In genomic region chr9:114505187-114506081, GRCh38 we compare ENCODE assay signal across 1 cellular context.
TF ChIP-seq lines count a peak whose summit lies in the region.

TSS of gene WHRN (minus strand) at chr9:114505473. CDS start at chr9:114504801, 672 bp downstream.

TF ChIP-seq in GM23338, 12 proteins besides CTCF, POLR2A, EP300 and RAD21:
- TF ChIP-seq, protein P1, sequence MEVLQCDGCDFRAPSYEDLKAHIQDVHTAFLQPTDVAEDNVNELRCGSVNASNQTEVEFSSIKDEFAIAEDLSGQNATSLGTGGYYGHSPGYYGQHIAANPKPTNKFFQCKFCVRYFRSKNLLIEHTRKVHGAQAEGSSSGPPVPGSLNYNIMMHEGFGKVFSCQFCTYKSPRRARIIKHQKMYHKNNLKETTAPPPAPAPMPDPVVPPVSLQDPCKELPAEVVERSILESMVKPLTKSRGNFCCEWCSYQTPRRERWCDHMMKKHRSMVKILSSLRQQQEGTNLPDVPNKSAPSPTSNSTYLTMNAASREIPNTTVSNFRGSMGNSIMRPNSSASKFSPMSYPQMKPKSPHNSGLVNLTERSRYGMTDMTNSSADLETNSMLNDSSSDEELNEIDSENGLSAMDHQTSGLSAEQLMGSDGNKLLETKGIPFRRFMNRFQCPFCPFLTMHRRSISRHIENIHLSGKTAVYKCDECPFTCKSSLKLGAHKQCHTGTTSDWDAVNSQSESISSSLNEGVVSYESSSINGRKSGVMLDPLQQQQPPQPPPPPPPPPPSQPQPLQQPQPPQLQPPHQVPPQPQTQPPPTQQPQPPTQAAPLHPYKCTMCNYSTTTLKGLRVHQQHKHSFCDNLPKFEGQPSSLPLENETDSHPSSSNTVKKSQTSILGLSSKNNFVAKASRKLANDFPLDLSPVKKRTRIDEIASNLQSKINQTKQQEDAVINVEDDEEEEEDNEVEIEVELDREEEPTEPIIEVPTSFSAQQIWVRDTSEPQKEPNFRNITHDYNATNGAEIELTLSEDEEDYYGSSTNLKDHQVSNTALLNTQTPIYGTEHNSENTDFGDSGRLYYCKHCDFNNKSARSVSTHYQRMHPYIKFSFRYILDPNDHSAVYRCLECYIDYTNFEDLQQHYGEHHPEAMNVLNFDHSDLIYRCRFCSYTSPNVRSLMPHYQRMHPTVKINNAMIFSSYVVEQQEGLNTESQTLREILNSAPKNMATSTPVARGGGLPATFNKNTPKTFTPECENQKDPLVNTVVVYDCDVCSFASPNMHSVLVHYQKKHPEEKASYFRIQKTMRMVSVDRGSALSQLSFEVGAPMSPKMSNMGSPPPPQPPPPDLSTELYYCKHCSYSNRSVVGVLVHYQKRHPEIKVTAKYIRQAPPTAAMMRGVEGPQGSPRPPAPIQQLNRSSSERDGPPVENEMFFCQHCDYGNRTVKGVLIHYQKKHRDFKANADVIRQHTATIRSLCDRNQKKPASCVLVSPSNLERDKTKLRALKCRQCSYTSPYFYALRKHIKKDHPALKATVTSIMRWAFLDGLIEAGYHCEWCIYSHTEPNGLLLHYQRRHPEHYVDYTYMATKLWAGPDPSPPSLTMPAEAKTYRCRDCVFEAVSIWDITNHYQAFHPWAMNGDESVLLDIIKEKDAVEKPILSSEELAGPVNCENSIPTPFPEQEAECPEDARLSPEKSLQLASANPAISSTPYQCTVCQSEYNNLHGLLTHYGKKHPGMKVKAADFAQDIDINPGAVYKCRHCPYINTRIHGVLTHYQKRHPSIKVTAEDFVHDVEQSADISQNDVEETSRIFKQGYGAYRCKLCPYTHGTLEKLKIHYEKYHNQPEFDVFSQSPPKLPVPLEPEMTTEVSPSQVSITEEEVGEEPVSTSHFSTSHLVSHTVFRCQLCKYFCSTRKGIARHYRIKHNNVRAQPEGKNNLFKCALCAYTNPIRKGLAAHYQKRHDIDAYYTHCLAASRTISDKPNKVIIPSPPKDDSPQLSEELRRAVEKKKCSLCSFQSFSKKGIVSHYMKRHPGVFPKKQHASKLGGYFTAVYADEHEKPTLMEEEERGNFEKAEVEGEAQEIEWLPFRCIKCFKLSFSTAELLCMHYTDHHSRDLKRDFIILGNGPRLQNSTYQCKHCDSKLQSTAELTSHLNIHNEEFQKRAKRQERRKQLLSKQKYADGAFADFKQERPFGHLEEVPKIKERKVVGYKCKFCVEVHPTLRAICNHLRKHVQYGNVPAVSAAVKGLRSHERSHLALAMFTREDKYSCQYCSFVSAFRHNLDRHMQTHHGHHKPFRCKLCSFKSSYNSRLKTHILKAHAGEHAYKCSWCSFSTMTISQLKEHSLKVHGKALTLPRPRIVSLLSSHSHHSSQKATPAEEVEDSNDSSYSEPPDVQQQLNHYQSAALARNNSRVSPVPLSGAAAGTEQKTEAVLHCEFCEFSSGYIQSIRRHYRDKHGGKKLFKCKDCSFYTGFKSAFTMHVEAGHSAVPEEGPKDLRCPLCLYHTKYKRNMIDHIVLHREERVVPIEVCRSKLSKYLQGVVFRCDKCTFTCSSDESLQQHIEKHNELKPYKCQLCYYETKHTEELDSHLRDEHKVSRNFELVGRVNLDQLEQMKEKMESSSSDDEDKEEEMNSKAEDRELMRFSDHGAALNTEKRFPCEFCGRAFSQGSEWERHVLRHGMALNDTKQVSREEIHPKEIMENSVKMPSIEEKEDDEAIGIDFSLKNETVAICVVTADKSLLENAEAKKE (CRISPR knock-in tag; IDR thresholded peaks at IDR 0.05), result no peak
- TF ChIP-seq CREB1 (CRISPR knock-in tag; IDR thresholded peaks at IDR 0.05; ENCODE audit: low read depth) (peak; percentile 84), REST (IDR thresholded peaks at IDR 0.05; ENCODE audit: unreplicated experiment) (no peak), NANOG (IDR thresholded peaks at IDR 0.05; ENCODE audit: borderline replicate concordance) (no peak), EZH2phosphoT487 (IDR thresholded peaks at IDR 0.05; ENCODE audit: unreplicated experiment) (no peak), POLR2AphosphoS5 (IDR thresholded peaks at IDR 0.05; ENCODE audit: low read depth) (peak; percentile 43; the same call in 1 of the 2 replicates), STAT1 (IDR thresholded peaks at IDR 0.05; ENCODE audit: unreplicated experiment) (no peak), JUNB (IDR thresholded peaks at IDR 0.05; ENCODE audit: unreplicated experiment) (no peak)
- TF ChIP-seq, protein P2, sequence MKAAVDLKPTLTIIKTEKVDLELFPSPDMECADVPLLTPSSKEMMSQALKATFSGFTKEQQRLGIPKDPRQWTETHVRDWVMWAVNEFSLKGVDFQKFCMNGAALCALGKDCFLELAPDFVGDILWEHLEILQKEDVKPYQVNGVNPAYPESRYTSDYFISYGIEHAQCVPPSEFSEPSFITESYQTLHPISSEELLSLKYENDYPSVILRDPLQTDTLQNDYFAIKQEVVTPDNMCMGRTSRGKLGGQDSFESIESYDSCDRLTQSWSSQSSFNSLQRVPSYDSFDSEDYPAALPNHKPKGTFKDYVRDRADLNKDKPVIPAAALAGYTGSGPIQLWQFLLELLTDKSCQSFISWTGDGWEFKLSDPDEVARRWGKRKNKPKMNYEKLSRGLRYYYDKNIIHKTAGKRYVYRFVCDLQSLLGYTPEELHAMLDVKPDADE (IDR thresholded peaks at IDR 0.05), result no peak
